ENCODE assay signal across 8 cellular contexts in the genomic region with DNA sequence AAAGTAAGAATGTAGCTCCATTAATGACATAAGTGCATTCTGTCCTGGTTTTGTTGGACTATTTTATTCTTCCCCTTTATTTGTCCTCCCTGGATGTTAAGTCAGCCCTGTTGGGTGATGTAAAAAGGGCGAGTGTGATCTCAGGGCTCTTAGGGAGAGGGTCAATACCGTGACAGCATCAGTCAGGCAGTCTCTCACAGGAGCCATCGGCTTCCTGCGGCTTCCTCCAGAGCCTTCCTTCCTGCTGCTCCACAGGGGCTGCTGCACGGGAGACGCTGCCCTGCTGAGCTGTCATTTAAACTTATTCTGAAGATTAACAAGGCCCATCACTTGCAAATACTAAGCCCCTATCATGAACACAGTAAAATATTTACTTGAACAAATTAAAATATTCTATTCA.
DNase-seq lines count a peak whose midpoint lies in the region; TF ChIP-seq lines count a peak whose summit lies in the region.
"Not testable (repeated sequence)": the region's sequence is repeated elsewhere in the genome, so short reads cannot be mapped to it uniquely, and the experiment has no call there.

No MANE protein-coding gene starts in this region.

- H3K36me3 ChIP-seq in A673 (ENCODE audit: insufficient read depth, low read length, poor library complexity, severe bottlenecking); H7 (replicated peaks; ENCODE audit: control insufficient read depth, insufficient read depth, low read length); WERI-Rb-1: not testable (repeated sequence)

- not testable (repeated sequence) for H3K4me1 ChIP-seq in A673 (ENCODE audit: insufficient read depth, low read length, poor library complexity, severe bottlenecking)

- not testable (repeated sequence) for H3K9me3 ChIP-seq in A673 (ENCODE audit: low read depth, low read length, poor library complexity, severe bottlenecking); WERI-Rb-1 (ENCODE audit: severe bottlenecking)

- TF ChIP-seq CTCF in A673 (conservative IDR thresholded peaks at IDR 0.05; ENCODE audit: low read depth, low read length); WERI-Rb-1 (IDR thresholded peaks at IDR 0.05; ENCODE audit: low read depth, low read length): not testable (repeated sequence)

- intact Hi-C loops in A673 (cut with micrococcal nuclease; ENCODE audit: unreplicated experiment) = not testable (repeated sequence)

- POLR2A ChIA-PET in A673 (lab: Charles Lee; ENCODE audit: low non-redundant PET) = not testable (repeated sequence)

- H3K27ac ChIP-seq in A673 (ENCODE audit: low read depth, low read length, poor library complexity, severe bottlenecking); WERI-Rb-1: not testable (repeated sequence)

- DNase-seq in A673 (ENCODE audit: low spot score) (peak; percentile 79), H7 (peak; percentile 69), NCI-H146 (lab: John Stamatoyannopoulos, UW) (peak; percentile 93), WERI-Rb-1 (peak; percentile 40), ecto neural progenitor cell (ENCODE audit: low spot score) (peak; percentile 54), iPS DF 19.7 (ENCODE audit: low read depth, low spot score) (peak; percentile 76), lung microvascular endothelial cell (ENCODE audit: low read depth in 2 of 2) (peak; percentile 12 to 33), retina (peak; percentile 57)

- not testable (repeated sequence) for BruUV-seq in A673 (replicated peaks; lab: Mats Ljungman, UMichigan)

- H3K27me3 ChIP-seq in A673 (replicated peaks; ENCODE audit: insufficient read depth, low read depth, low read length, poor library complexity); H7 (ENCODE audit: control insufficient read depth, insufficient read depth, low read length); WERI-Rb-1 (ENCODE audit: insufficient read depth, low read depth, severe bottlenecking): not testable (repeated sequence)

- CTCF ChIA-PET in A673 (lab: Charles Lee) = not testable (repeated sequence)

- H3K4me3 ChIP-seq in A673 (ENCODE audit: low read depth, low read length, poor library complexity, severe bottlenecking); H7 (ENCODE audit: insufficient read depth, low read depth, low read length); WERI-Rb-1 (ENCODE audit: low read depth, low read length): not testable (repeated sequence)

Comparison
In these comparisons a context has a peak if more than half of its experiments do, and no peak if none do; other contexts are left out.
1. DNase-seq: peak in every context shown above with its lines; median percentile 93 in NCI-H146; 79 in A673; 76 in iPS DF 19.7; 69 in H7; 57 in retina; 54 in ecto neural progenitor cell; 40 in WERI-Rb-1; 22 in lung microvascular endothelial cell.